Comparison of ENCODE assay signal across 8 cellular contexts in the genomic region with DNA sequence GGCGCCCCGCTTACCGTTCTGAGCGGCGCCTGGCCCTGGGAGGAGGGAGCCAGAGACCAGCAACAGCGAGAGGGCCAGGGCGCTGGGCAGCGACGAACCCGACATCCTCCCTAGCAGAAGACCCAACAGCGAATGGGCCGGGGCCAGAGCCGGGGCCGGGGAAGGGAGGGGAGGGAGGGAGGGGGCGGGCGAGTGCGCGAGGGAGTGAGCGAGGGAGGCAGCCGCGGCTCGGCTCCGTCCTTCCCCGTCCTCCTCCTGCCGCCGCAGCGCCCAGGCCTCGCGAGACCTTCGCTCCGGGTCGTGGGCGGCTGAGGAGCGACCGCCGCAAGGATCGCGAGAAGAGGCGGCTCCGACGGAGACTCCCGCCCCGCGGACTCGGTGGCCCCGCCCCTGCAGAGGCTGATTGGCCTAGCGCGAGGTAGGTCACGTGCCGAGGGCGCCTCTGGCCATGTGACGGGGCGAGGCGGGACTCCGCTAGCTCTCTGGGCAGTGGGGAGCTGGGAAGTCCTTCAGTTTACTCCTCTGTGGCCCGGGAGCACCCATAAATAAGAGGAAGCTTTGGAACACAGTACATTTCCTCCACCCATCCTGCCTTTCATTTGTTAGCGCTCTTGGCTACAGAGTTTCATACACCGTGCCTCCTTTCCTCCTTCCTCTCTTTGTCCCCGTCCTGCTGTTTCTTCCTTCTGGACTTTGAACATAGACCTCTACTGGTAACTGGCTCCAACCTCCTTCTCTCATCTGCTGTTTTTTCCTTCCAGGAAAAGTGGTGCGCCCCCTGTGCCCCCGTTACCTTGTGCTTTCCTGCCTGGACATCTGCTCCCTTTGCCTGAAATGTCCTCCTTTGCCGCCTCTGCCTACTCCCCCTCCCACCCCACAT. TPM values are rescaled to one million over a fixed set of nuclear protein-coding genes. Genes with fewer than 3 reads are reported as not detected.
DNase-seq lines count a peak whose midpoint lies in the region; TF ChIP-seq lines count a peak whose summit lies in the region.

A gene (minus strand): TSS at position 279 of the 880 bp plus-strand sequence. CDS start 174 bp downstream, at position 105.

- H3K9me3 Mint-ChIP-seq in H9 (no peaks in the 10 kb centered on the region), neural crest cell (no peaks in the 10 kb centered on the region)

- peak within 1 kb of the TSS; percentile 79 for H3K14ac ChIP-seq in H9 (ENCODE audit: insufficient read depth, low read length)

- H2BK15ac ChIP-seq in H9 (ENCODE audit: low read depth, low read length), result no peak within 1 kb of the TSS

- H3K9me3 ChIP-seq in H9 (ENCODE audit: control insufficient read depth, low read depth, low read length), result no peaks in the 10 kb centered on the region
- H3K9me3 ChIP-seq in MG63, result no peaks in the 10 kb centered on the region
- H3K9me3 ChIP-seq in stomach smooth muscle (ENCODE audit: control insufficient read depth in 2 of 2, low read length in 2 of 2), result no peaks in the 10 kb centered on the region

- peaks cover 12% of the 10 kb centered on the region for H3K23me2 ChIP-seq in H9 (ENCODE audit: insufficient read length, low read depth, low read length, poor library complexity, severe bottlenecking)

- H2AFZ ChIP-seq in H9 (ENCODE audit: low read length), result no peak within 1 kb of the TSS

- H3K79me1 ChIP-seq in H9 (ENCODE audit: insufficient read depth, low read depth, low read length, poor library complexity, severe bottlenecking), result peaks cover 3% of the 10 kb centered on the region

- H3K27ac ChIP-seq in H9 (ENCODE audit: insufficient read length, low read depth, low read length) (peak within 1 kb of the TSS; percentile 19), stomach smooth muscle (ENCODE audit: low read length) (peak within 1 kb of the TSS; percentile 91)

- no peak within 1 kb of the TSS for H3K23ac ChIP-seq in H9 (ENCODE audit: insufficient read length, low read depth, low read length)

- peak; percentile 96 for DNase-seq in ELR (ENCODE audit: low read depth)
- peak; percentile 99 for DNase-seq in H9
- DNase-seq in MG63, result peak; percentile 99
- peak; percentile 90 for DNase-seq in SHP77 treated with DMSO at 0.1 percent for 48 hours (lab: John Stamatoyannopoulos, UW)
- peak; percentile 98 for DNase-seq in activated gamma-delta T cell (lab: John Stamatoyannopoulos, UW)
- DNase-seq in fibroblast of villous mesenchyme (ENCODE audit: low read depth), result peak; percentile 98
- DNase-seq in neural crest cell (ENCODE audit: low read depth, low spot score), result peak; percentile 97

- H3K4ac ChIP-seq in H9 (ENCODE audit: low read depth, low read length), result no peak within 1 kb of the TSS

- no peak within 1 kb of the TSS for H2AK5ac ChIP-seq in H9 (ENCODE audit: insufficient read length, low read length)

- H2BK120ac ChIP-seq in H9 (ENCODE audit: low read depth, low read length, poor library complexity, severe bottlenecking), result no peak within 1 kb of the TSS

- peak within 1 kb of the TSS; percentile 27 for H2BK12ac ChIP-seq in H9 (ENCODE audit: insufficient read length, low read depth, low read length)

- no peaks in the 10 kb centered on the region for H4K20me1 ChIP-seq in H9 (ENCODE audit: control insufficient read depth, insufficient read depth, insufficient read length)

- H4K5ac ChIP-seq in H9 (ENCODE audit: insufficient read length, low read depth, low read length), result peak within 1 kb of the TSS; percentile 4

- no CpG with 5 or more reads among the region's 62 CpGs for WGBS in H9 (ENCODE audit: extremely low coverage, insufficient read length, low lambda C conversion rate)

- H4K8ac ChIP-seq in H9 (replicated peaks; ENCODE audit: insufficient read length, low read depth, low read length), result no peak within 1 kb of the TSS

- H3K56ac ChIP-seq in H9 (ENCODE audit: insufficient read length, low read depth, low read length), result no peak within 1 kb of the TSS

- peak within 1 kb of the TSS; percentile 94 to 98 (median 97) for H3K27ac Mint-ChIP-seq in H9
- H3K27ac Mint-ChIP-seq in neural crest cell (ENCODE audit: unreplicated experiment), result peak within 1 kb of the TSS; percentile 95

- H3K4me1 ChIP-seq in H9 (ENCODE audit: insufficient read depth, low read length) (peaks cover 8% of the 10 kb centered on the region; the same call in 1 of the 2 replicates), stomach smooth muscle (ENCODE audit: control insufficient read depth, insufficient read depth, low read length) (peaks cover 16% of the 10 kb centered on the region)

- H3K27me3 Mint-ChIP-seq in H9 (ENCODE audit: low read depth), result peaks cover 12% of the 10 kb centered on the region
- peaks cover 19% of the 10 kb centered on the region for H3K27me3 Mint-ChIP-seq in neural crest cell (ENCODE audit: low read depth)

- H3K4me1 Mint-ChIP-seq in H9 (peaks cover 50 to 55% of the 10 kb centered on the region in 2 experiments), neural crest cell (peaks cover 44% of the 10 kb centered on the region)

- H2BK5ac ChIP-seq in H9 (ENCODE audit: insufficient read length, low read length), result no peak within 1 kb of the TSS

- H2BK20ac ChIP-seq in H9 (ENCODE audit: low read depth, low read length, poor library complexity, severe bottlenecking), result no peak within 1 kb of the TSS

- H3K9ac ChIP-seq in H9 (ENCODE audit: extremely low read depth, insufficient read length, low read length), result peak within 1 kb of the TSS; percentile 89
- H3K9ac ChIP-seq in stomach smooth muscle (ENCODE audit: low read length in 2 of 2), result peak within 1 kb of the TSS; percentile 89 to 93

- TF ChIP-seq CTCF in H9 (conservative IDR thresholded peaks at IDR 0.05), result no peak
- TF ChIP-seq CTCF in fibroblast of villous mesenchyme (IDR thresholded peaks at IDR 0.05; ENCODE audit: insufficient read depth, low read depth, low read length), result no peak
- TF ChIP-seq CTCF in neural crest cell (conservative IDR thresholded peaks at IDR 0.05), result no peak

- peaks cover 34% of the 10 kb centered on the region; the same call in 1 of the 2 replicates for H3K79me2 ChIP-seq in H9 (ENCODE audit: insufficient read depth, low read length)

- no peaks in the 10 kb centered on the region for H3K27me3 ChIP-seq in H9 (ENCODE audit: insufficient read depth, low read length)
- H3K27me3 ChIP-seq in MG63, result no peaks in the 10 kb centered on the region
- H3K27me3 ChIP-seq in stomach smooth muscle (ENCODE audit: control insufficient read depth in 1 of 2, insufficient read depth in 2 of 2, low read length in 2 of 2), result no peaks in the 10 kb centered on the region

- H3K18ac ChIP-seq in H9 (ENCODE audit: insufficient read length, low read depth, low read length), result peak within 1 kb of the TSS; percentile 78

- no peak within 1 kb of the TSS for H3T11ph ChIP-seq in H9 (ENCODE audit: low read length)

- H3K4me3 ChIP-seq in MG63, result peak within 1 kb of the TSS; percentile 72
- peak within 1 kb of the TSS; percentile 91 for H3K4me3 ChIP-seq in fibroblast of villous mesenchyme (ENCODE audit: low read depth, low read length)
- H3K4me3 ChIP-seq in stomach smooth muscle (ENCODE audit: low read length in 2 of 2), result peak within 1 kb of the TSS; percentile 75 to 83

- H3K36me3 Mint-ChIP-seq in H9 (ENCODE audit: insufficient read depth in 1 of 3, low read depth in 3 of 3) (no peaks in the 10 kb centered on the region; a peak in 1 of 7 replicates), neural crest cell (ENCODE audit: low read depth) (no peaks in the 10 kb centered on the region)

- no peak within 1 kb of the TSS for H4K91ac ChIP-seq in H9 (ENCODE audit: insufficient read length, low read depth, low read length)

- H3K4me2 ChIP-seq in H9 (ENCODE audit: insufficient read depth, insufficient read length, low read length), result peak within 1 kb of the TSS; percentile 92

- no peaks in the 10 kb centered on the region for H3K36me3 ChIP-seq in MG63
- no peaks in the 10 kb centered on the region for H3K36me3 ChIP-seq in stomach smooth muscle (ENCODE audit: control insufficient read depth in 2 of 2, insufficient read depth in 2 of 2, low read length in 2 of 2)

- H3K4me3 Mint-ChIP-seq in H9 (peak within 1 kb of the TSS; percentile 88 to 94), neural crest cell (peak within 1 kb of the TSS; percentile 96)

RNA-seq across cellular contexts. Expression of the gene that starts here (rescaled TPM):
- total RNA-seq in H9 (2021) (89.1 and 90.9 TPM in 2 replicates), fibroblast of villous mesenchyme (137 and 146 TPM in 2 replicates), neural crest cell (51.0 and 54.9 TPM in 2 replicates)
- total RNA-seq in MG63 (2014; rRNA removed; shearing (Covaris generic); ENCODE audit: low replicate concordance), result 82.4 and 224 TPM in 2 replicates

Comparison
In these comparisons a context has a peak if more than half of its experiments do, and no peak if none do; other contexts are left out.
1. Peak in every context shown above with its lines: DNase-seq, H3K4me3 ChIP-seq and H3K27ac ChIP-seq.